16 cellular contexts compared by ENCODE assay signal in the genomic region with DNA sequence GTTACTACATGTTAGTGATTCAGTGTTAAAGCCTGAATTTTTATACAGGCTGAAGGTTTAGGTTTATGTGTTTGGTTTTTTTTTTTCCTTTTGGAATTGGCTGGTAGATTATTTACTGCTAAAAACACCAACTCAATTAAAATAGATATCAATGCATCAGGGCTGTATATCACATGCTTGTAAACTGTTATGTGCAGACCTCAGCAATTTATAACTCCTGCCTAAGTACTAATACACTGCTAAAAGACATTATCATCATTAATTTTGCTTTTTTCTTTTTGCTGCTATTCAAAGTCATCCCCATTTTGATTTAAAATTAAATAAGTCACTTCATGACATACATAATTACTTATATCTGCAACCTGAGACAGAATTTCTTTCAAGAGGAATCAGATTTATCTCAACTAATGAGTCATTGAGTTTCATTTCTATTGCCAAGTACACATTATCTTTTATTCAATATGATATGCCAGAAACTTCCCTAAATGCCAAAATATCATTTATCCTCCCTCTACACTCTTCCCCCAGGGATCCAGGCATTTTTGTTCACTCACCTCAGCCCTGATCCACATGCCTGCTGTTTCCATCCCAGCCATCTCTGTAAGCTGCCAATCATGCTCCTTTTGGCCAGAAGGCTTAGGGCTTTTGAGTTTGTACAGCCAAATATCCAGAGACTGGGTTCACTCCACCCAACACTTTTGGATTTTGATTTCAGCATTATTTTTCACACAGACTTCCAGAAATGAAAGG.
A peak's percentile ranks its signal among the peaks of the same experiment; 100 is the strongest.
DNase-seq lines count a peak whose midpoint lies in the region; FAIRE-seq and TF ChIP-seq lines count a peak whose summit lies in the region.
"Had no signal": no experiment of that assay in that cellular context is flagged by ENCODE, and none has a peak within 500 bp of the region (broad histone marks: within the 10 kb centered on the region; RNA-seq: fewer than 3 reads in every experiment).

No MANE protein-coding gene starts in this region.

- no TSS peak for BruUV-seq in MCF 10A (replicated peaks; lab: Mats Ljungman, UMichigan)

- no peaks in the 10 kb centered on the region for H3K36me3 Mint-ChIP-seq in MCF 10A (ENCODE audit: insufficient read depth, unreplicated experiment)

- H3K4me1 ChIP-seq in breast epithelium: no peaks in the 10 kb centered on the region
- H3K4me1 ChIP-seq in tibial artery: no peaks in the 10 kb centered on the region

- intact Hi-C loops in MCF 10A (cut with micrococcal nuclease) (no loop called here), breast epithelium (cut with DNase I; ENCODE audit: low total_unique reads) (no loop called here), tibial artery (cut with DNase I; ENCODE audit: low total_unique reads) (no loop called here)

- peaks cover 7% of the 10 kb centered on the region for H3K9me3 Mint-ChIP-seq in MCF 10A (ENCODE audit: unreplicated experiment)
- H3K9me3 Mint-ChIP-seq: GM23338 had no signal

- peaks cover 14% of the 10 kb centered on the region for H3K4me1 Mint-ChIP-seq in MCF 10A (ENCODE audit: insufficient read depth, unreplicated experiment)
- H3K4me1 Mint-ChIP-seq: B cell, GM23338, H9 had no signal

- TF ChIP-seq POLR2A in breast epithelium (IDR thresholded peaks at IDR 0.05): no peak
- no peak for TF ChIP-seq POLR2A in H54 (IDR thresholded peaks at IDR 0.05; ENCODE audit: low read depth, low read length)

- no peaks in the 10 kb centered on the region for H3K27me3 Mint-ChIP-seq in MCF 10A (ENCODE audit: insufficient read depth, unreplicated experiment)
- H3K27me3 Mint-ChIP-seq: B cell; CD4-positive, alpha-beta T cell had no signal

- no peaks in the 10 kb centered on the region for H3K9me3 ChIP-seq in breast epithelium
- peaks cover 0 to 4% (median 0%) of the 10 kb centered on the region in 3 donors for H3K9me3 ChIP-seq in tibial artery

- peak overlapping the region; percentile 25 for H3K27ac Mint-ChIP-seq in MCF 10A (ENCODE audit: low read depth, unreplicated experiment)
- H3K27ac Mint-ChIP-seq: B cell; CD4-positive, alpha-beta T cell; GM23338; H9 had no signal

- FAIRE-seq in H54 (lab: Jason Lieb, UNC): peak; percentile 23
- FAIRE-seq: GM12892 had no signal

- DNase-seq in MCF 10A (ENCODE audit: unreplicated experiment) (no peak), breast epithelium (ENCODE audit: low spot score in 2 of 2) (no peak), H54 (ENCODE audit: insufficient read length, low spot score) (no peak), NCI-H446 (lab: John Stamatoyannopoulos, UW) (peak; percentile 21 to 66), iris pigment epithelial cell (ENCODE audit: low read depth) (peak; percentile 36), GM03348 (ENCODE audit: low spot score) (no peak), tibial artery (no peak)
- DNase-seq in activated CD8-positive, alpha-beta memory T cell treated with anti-CD3 and anti-CD28 coated beads for 24 hours: no peak
- DNase-seq: C1 segment of cervical spinal cord; Calu3; CD4-positive, alpha-beta T cell; DMS79; H9 had no signal

- CTCF ChIA-PET in MCF 10A (lab: Yijun Ruan, JAX): interaction anchor here (0.6 kb wide), 1 partner anchor 1570 kb away, joined by 4 read pairs; no protein-coding TSS in a partner anchor

- no peak overlapping the region for H3K4me3 Mint-ChIP-seq in MCF 10A (ENCODE audit: unreplicated experiment)
- H3K4me3 Mint-ChIP-seq: B cell; CD4-positive, alpha-beta T cell; GM23338; H9 had no signal

- no peak for TF ChIP-seq CTCF in MCF 10A (IDR thresholded peaks at IDR 0.05; ENCODE audit: unreplicated experiment)
- no peak for TF ChIP-seq CTCF in breast epithelium (IDR thresholded peaks at IDR 0.05)
- TF ChIP-seq CTCF in tibial artery (IDR thresholded peaks at IDR 0.05): no peak

- H3K27me3 ChIP-seq in breast epithelium (no peaks in the 10 kb centered on the region), tibial artery (no peaks in the 10 kb centered on the region)

- H3K27ac ChIP-seq in breast epithelium: no peak overlapping the region
- no peak overlapping the region for H3K27ac ChIP-seq in tibial artery

- POLR2A ChIA-PET in MCF 10A (lab: Yijun Ruan, JAX): interaction anchor here (0.6 to 1.0 kb wide), 3 partner anchors 43 to 531 kb away, joined by 3 read pairs; no protein-coding TSS in a partner anchor

- no peak overlapping the region for H3K4me3 ChIP-seq in breast epithelium
- H3K4me3 ChIP-seq in tibial artery: no peak overlapping the region
- H3K4me3 ChIP-seq: GM23338 had no signal

- H3K36me3 ChIP-seq in breast epithelium: no peaks in the 10 kb centered on the region
- no peaks in the 10 kb centered on the region for H3K36me3 ChIP-seq in tibial artery

Comparison
In these comparisons a context has a peak if more than half of its experiments do, and no peak if none do; other contexts are left out.
1. DNase-seq: peak in NCI-H446 (2 of 2) and iris pigment epithelial cell (single experiment); none in MCF 10A (single experiment), breast epithelium (0 of 2), H54 (single experiment), GM03348 (single experiment), tibial artery (0 of 2) and activated CD8-positive, alpha-beta memory T cell treated with anti-CD3 and anti-CD28 coated beads for 24 hours (single experiment).